15 cellular contexts compared by ENCODE assay signal in the genomic region with DNA sequence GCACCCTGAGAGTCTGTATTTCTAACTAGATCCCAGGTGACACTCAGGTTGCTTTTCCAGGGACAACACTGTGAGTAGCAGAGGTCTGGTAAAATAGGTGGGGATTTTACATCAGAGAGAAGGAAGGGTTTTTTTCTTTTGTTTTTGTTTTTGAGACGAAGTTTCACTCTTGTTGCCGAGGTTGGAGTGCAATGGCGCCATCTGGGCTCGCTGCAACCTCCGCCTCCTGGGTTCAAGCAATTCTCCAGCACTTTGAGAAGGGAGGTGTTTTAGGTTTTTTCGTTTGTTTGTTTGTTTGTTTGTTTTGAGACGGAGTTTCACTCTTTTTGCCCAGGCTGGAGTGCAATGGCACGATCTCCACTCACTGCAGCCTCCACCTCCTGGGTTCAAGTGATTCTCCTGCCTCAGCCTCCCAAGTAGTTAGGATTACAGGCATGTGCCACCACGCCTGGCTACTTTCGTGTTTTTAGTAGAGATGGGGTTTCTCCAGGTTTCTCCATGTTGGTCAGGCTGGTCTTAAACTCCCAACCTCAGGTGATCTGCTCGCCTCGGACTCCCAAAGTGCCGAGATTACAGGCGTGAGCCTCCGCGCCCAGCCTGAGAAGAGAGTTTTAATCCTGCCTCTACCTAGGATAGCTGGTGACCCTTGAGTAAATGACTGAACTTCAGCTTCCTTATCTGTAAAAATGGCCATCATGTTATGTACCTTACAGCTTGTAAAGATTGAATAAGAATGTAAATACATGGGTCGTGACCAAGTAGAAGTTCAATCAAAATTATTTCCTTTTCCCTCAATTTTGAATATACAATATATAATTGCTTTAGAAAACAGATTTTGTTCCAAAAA.
"Had no signal": no experiment of that assay in that cellular context is flagged by ENCODE, and none has a peak within 500 bp of the region (broad histone marks: within the 10 kb centered on the region; RNA-seq: fewer than 3 reads in every experiment).

No MANE protein-coding gene starts in this region.

- H3K36me3 ChIP-seq: adrenal gland, spleen had no signal

- H3K36me3 Mint-ChIP-seq: type B pancreatic cell had no signal

- H3K27me3 Mint-ChIP-seq: stimulated activated naive CD8-positive, alpha-beta T cell treated with anti-CD3 and anti-CD28 coated beads, Interleukin-15, amount 100 ng/mL, for 72 hours; type B pancreatic cell had no signal

- H3K4me3 Mint-ChIP-seq: activated T-cell treated with anti-CD3 and anti-CD28 coated beads, Interleukin-2, amount 50 U/mL, for 24 hours; stimulated activated naive CD8-positive, alpha-beta T cell treated with anti-CD3 and anti-CD28 coated beads, Interleukin-15, amount 100 ng/mL, for 72 hours had no signal

- H3K9me3 Mint-ChIP-seq: activated T-cell treated with anti-CD3 and anti-CD28 coated beads, Interleukin-2, amount 50 U/mL, for 24 hours; stimulated activated naive CD8-positive, alpha-beta T cell treated with anti-CD3 and anti-CD28 coated beads, Interleukin-15, amount 100 ng/mL, for 72 hours had no signal

- H3K4me3 ChIP-seq: adrenal gland, dorsolateral prefrontal cortex, psoas muscle, spleen had no signal

- H3K9me3 ChIP-seq: adrenal gland, psoas muscle, spleen had no signal

- H3K27ac ChIP-seq: dorsolateral prefrontal cortex, psoas muscle, spleen had no signal

- H3K27ac Mint-ChIP-seq: activated T-cell treated with anti-CD3 and anti-CD28 coated beads, Interleukin-2, amount 50 U/mL, for 24 hours; stimulated activated naive CD8-positive, alpha-beta T cell treated with anti-CD3 and anti-CD28 coated beads, Interleukin-15, amount 100 ng/mL, for 72 hours had no signal

- H3K4me1 ChIP-seq: psoas muscle had no signal

- ATAC-seq: left ventricle myocardium superior; psoas muscle; stimulated activated naive CD8-positive, alpha-beta T cell treated with anti-CD3 and anti-CD28 coated beads, Interleukin-15, amount 100 ng/mL, for 72 hours had no signal

- H3K27me3 ChIP-seq: adrenal gland, dorsolateral prefrontal cortex, spleen had no signal

- H3K4me1 Mint-ChIP-seq: stimulated activated naive CD8-positive, alpha-beta T cell treated with anti-CD3 and anti-CD28 coated beads, Interleukin-15, amount 100 ng/mL, for 72 hours had no signal

- DNase-seq: activated CD4-positive, alpha-beta T cell treated with anti-CD3 and anti-CD28 coated beads, Interleukin-2, amount 50 U/mL, for 48 hours; activated effector memory CD4-positive, alpha-beta T cell treated with Interleukin-2 at 50 U/mL for 16 hours; activated naive CD4-positive, alpha-beta T cell treated with anti-CD3 and anti-CD28 coated beads, Interleukin-2, amount 50 U/mL, for 16 hours; activated T-cell treated with anti-CD3 and anti-CD28 coated beads, Interleukin-2, amount 50 U/mL, for 24 hours; adrenal gland; dorsolateral prefrontal cortex; hippocampal formation; kidney; left ventricle myocardium superior; mesendoderm; psoas muscle; spleen; stimulated activated naive CD8-positive, alpha-beta T cell treated with anti-CD3 and anti-CD28 coated beads, Interleukin-15, amount 100 ng/mL, for 72 hours; T-helper 9 cell had no signal

- FAIRE-seq: kidney had no signal
